In genomic region chr11:130120045-130120444, GRCh38 we compare ENCODE assay signal across 20 cellular contexts. TPM values are rescaled to one million over a fixed set of nuclear protein-coding genes. Genes with fewer than 3 reads are reported as not detected.
"Had no signal": no experiment of that assay in that cellular context is flagged by ENCODE, and none has a peak within 500 bp of the region (broad histone marks: within the 10 kb centered on the region; RNA-seq: fewer than 3 reads in every experiment).

No MANE protein-coding gene starts in this region.

- H3K27me3 ChIP-seq: ascending aorta, gastrocnemius medialis, testis, upper lobe of right lung had no signal

- H3K4me1 ChIP-seq: parathyroid adenoma, testis had no signal

- H3K27ac Mint-ChIP-seq: activated T-cell treated with anti-CD3 and anti-CD28 coated beads, Interleukin-2, amount 50 U/mL, for 72 hours; naive thymus-derived CD4-positive, alpha-beta T cell; stimulated activated memory B cell treated with anti-CD40 and anti-IgM and Interleukin-4, amounts not matched to agents 10 μg/mL and 1 μg/mL and 100 μg/mL, for 72 hours had no signal

- H3K79me2 ChIP-seq: parathyroid adenoma had no signal

- H2AFZ ChIP-seq: parathyroid adenoma had no signal

- H3K9ac ChIP-seq: parathyroid adenoma had no signal

- H3K9me3 ChIP-seq: ascending aorta, gastrocnemius medialis, testis, upper lobe of right lung had no signal

- ATAC-seq: activated T-cell treated with anti-CD3 and anti-CD28 coated beads, Interleukin-2, amount 50 U/mL, for 72 hours; esophagus mucosa; gastrocnemius medialis; left lobe of liver; naive thymus-derived CD4-positive, alpha-beta T cell; sciatic nerve; stimulated activated memory B cell treated with anti-CD40 and anti-IgM and Interleukin-4, amounts not matched to agents 10 μg/mL and 1 μg/mL and 100 μg/mL, for 72 hours; upper lobe of right lung had no signal

- H3K4me3 Mint-ChIP-seq: activated T-cell treated with anti-CD3 and anti-CD28 coated beads, Interleukin-2, amount 50 U/mL, for 72 hours; stimulated activated memory B cell treated with anti-CD40 and anti-IgM and Interleukin-4, amounts not matched to agents 10 μg/mL and 1 μg/mL and 100 μg/mL, for 72 hours had no signal

- H3K27ac ChIP-seq: coronary artery, gastrocnemius medialis, parathyroid adenoma, testis, upper lobe of right lung, VCaP had no signal

- DNase-seq: activated CD4-positive, alpha-beta T cell treated with anti-CD3 and anti-CD28 coated beads for 1 hour; activated CD8-positive, alpha-beta memory T cell treated with anti-CD3 and anti-CD28 coated beads for 24 hours; activated effector memory CD4-positive, alpha-beta T cell treated with anti-CD3 and anti-CD28 coated beads, Interleukin-2, amount 50 U/mL, for 16 hours; activated naive CD4-positive, alpha-beta T cell treated with anti-CD3 and anti-CD28 coated beads, Interleukin-2, amount 50 U/mL, for 16 hours; activated T-cell treated with anti-CD3 and anti-CD28 coated beads, Interleukin-2, amount 50 U/mL, for 72 hours; gastrocnemius medialis; head of caudate nucleus; naive thymus-derived CD4-positive, alpha-beta T cell; stimulated activated CD4-positive, alpha-beta T cell treated with anti-CD3 and anti-CD28 coated beads, Interleukin-4, amount 100 ng/mL, for 4 hours; T-helper 2 cell; testis; upper lobe of right lung had no signal

- H3K4me3 ChIP-seq: ascending aorta, coronary artery, gastrocnemius medialis, testis, upper lobe of right lung had no signal

- H3K27me3 Mint-ChIP-seq: stimulated activated memory B cell treated with anti-CD40 and anti-IgM and Interleukin-4, amounts not matched to agents 10 μg/mL and 1 μg/mL and 100 μg/mL, for 72 hours had no signal

- H3K9me3 Mint-ChIP-seq: activated T-cell treated with anti-CD3 and anti-CD28 coated beads, Interleukin-2, amount 50 U/mL, for 72 hours; naive thymus-derived CD4-positive, alpha-beta T cell; stimulated activated memory B cell treated with anti-CD40 and anti-IgM and Interleukin-4, amounts not matched to agents 10 μg/mL and 1 μg/mL and 100 μg/mL, for 72 hours had no signal

RNA-seq across cellular contexts. Expression of gene ST14, which starts 39.5 kb away (rescaled TPM):
- total RNA-seq: activated T-cell treated with anti-CD3 and anti-CD28 coated beads, Interleukin-2, amount 50 U/mL, for 72 hours had no signal
